17 cellular contexts compared by ENCODE assay signal in genomic region chr6:158684745-158685355, GRCh38. TPM values are rescaled to one million over a fixed set of nuclear protein-coding genes. Genes with fewer than 3 reads are reported as not detected.
DNase-seq lines count a peak whose midpoint lies in the region; ATAC-seq, FAIRE-seq and TF ChIP-seq lines count a peak whose summit lies in the region.
"Had no signal": no experiment of that assay in that cellular context is flagged by ENCODE, and none has a peak within 500 bp of the region (broad histone marks: within the 10 kb centered on the region; RNA-seq: fewer than 3 reads in every experiment).

No MANE protein-coding gene starts in this region.

- H4K20me1 ChIP-seq in hepatocyte (ENCODE audit: insufficient read depth, poor library complexity, severe bottlenecking) (no peaks in the 10 kb centered on the region), neural progenitor cell (ENCODE audit: low read depth) (no peaks in the 10 kb centered on the region)

- H3K9me3 ChIP-seq in CD8-positive, alpha-beta memory T cell (ENCODE audit: low read length), result no peaks in the 10 kb centered on the region
- H3K9me3 ChIP-seq in hepatocyte (ENCODE audit: low read depth), result no peaks in the 10 kb centered on the region
- no peaks in the 10 kb centered on the region for H3K9me3 ChIP-seq in pancreas
- H3K9me3 ChIP-seq in neural progenitor cell (ENCODE audit: low read depth), result no peaks in the 10 kb centered on the region
- H3K9me3 ChIP-seq: mucosa of descending colon, vagina had no signal

- no peak overlapping the region for H3K4me3 ChIP-seq in CD8-positive, alpha-beta memory T cell (ENCODE audit: low read length)
- H3K4me3 ChIP-seq in hepatocyte (no peak overlapping the region), pancreas (no peak overlapping the region), neural progenitor cell (no peak overlapping the region)
- H3K4me3 ChIP-seq: mucosa of descending colon, vagina had no signal

- peaks cover 6 to 71% (median 11%) of the 10 kb centered on the region in 3 donors for H3K36me3 Mint-ChIP-seq in CD8-positive, alpha-beta memory T cell
- H3K36me3 Mint-ChIP-seq in activated CD8-positive, alpha-beta T cell treated with anti-CD3 and anti-CD28 coated beads, Interleukin-2, amount 10 ng/mL, durations not matched to agents 7 days and 5 days (ENCODE audit: low read depth), result peaks cover 63% of the 10 kb centered on the region
- H3K36me3 Mint-ChIP-seq in neural progenitor cell, result no peaks in the 10 kb centered on the region

- H3K27me3 Mint-ChIP-seq in CD8-positive, alpha-beta memory T cell, result no peaks in the 10 kb centered on the region
- no peaks in the 10 kb centered on the region for H3K27me3 Mint-ChIP-seq in activated CD8-positive, alpha-beta T cell treated with anti-CD3 and anti-CD28 coated beads, Interleukin-2, amount 10 ng/mL, durations not matched to agents 7 days and 5 days (ENCODE audit: low read depth)
- H3K27me3 Mint-ChIP-seq in neural progenitor cell (ENCODE audit: insufficient read depth, low read depth), result peaks cover 7% of the 10 kb centered on the region

- no peak overlapping the region for H3K27ac ChIP-seq in CD8-positive, alpha-beta memory T cell (ENCODE audit: low read depth, low read length)
- H3K27ac ChIP-seq in hepatocyte (peak overlapping the region; percentile 50), pancreas (peak overlapping the region in 1 of 4 donors; percentile 14), neural progenitor cell (no peak overlapping the region)
- H3K27ac ChIP-seq: vagina had no signal

- ATAC-seq in activated CD8-positive, alpha-beta T cell treated with anti-CD3 and anti-CD28 coated beads, Interleukin-2, amount 10 ng/mL, durations not matched to agents 7 days and 5 days, result no peak
- ATAC-seq in pancreas (peak; percentile 46 to 68 (median 54)), HG02973 (IDR thresholded peaks at IDR 0.05; ENCODE audit: unreplicated experiment) (no peak)
- ATAC-seq: mucosa of descending colon had no signal

- no peak overlapping the region for H3K4me2 ChIP-seq in hepatocyte
- H3K4me2 ChIP-seq in neural progenitor cell, result no peak overlapping the region

- H3K36me3 ChIP-seq in CD8-positive, alpha-beta memory T cell (ENCODE audit: insufficient read depth, low read length), result peaks cover 10% of the 10 kb centered on the region
- H3K36me3 ChIP-seq in hepatocyte (replicated peaks; ENCODE audit: insufficient read depth, low read depth), result no peaks in the 10 kb centered on the region
- H3K36me3 ChIP-seq in pancreas, result no peaks in the 10 kb centered on the region
- H3K36me3 ChIP-seq in neural progenitor cell, result no peaks in the 10 kb centered on the region
- H3K36me3 ChIP-seq: vagina had no signal

- intact Hi-C loops in pancreas (cut with DNase I), result loop anchor here in 2 of 3 donors (10.0 kb wide), 2 partner anchors 460 to 470 kb away; no protein-coding TSS in a partner anchor

- DNase-seq in CD8-positive, alpha-beta memory T cell, result no peak
- DNase-seq in activated CD8-positive, alpha-beta T cell treated with anti-CD3 and anti-CD28 coated beads, Interleukin-2, amount 10 ng/mL, durations not matched to agents 7 days and 5 days, result no peak
- DNase-seq in hepatocyte (ENCODE audit: low spot score) (no peak), pancreas (no peak), T-helper 1 cell (no peak), neural progenitor cell (ENCODE audit: low spot score) (no peak)
- DNase-seq: AML-193, Calu3, mucosa of descending colon, NCI-H1930, NCI-H510A, occipital lobe, SW 1271 had no signal

- peaks cover 40% of the 10 kb centered on the region for H3K4me1 ChIP-seq in CD8-positive, alpha-beta memory T cell (ENCODE audit: insufficient read depth, low read length)
- H3K4me1 ChIP-seq in hepatocyte (ENCODE audit: insufficient read depth) (no peaks in the 10 kb centered on the region), pancreas (no peaks in the 10 kb centered on the region), neural progenitor cell (no peaks in the 10 kb centered on the region)

- POLR2A ChIA-PET in CD8-positive, alpha-beta memory T cell (lab: Charles Lee), result no interaction called here
- POLR2A ChIA-PET in activated CD8-positive, alpha-beta T cell treated with anti-CD3 and anti-CD28 coated beads, Interleukin-2, amount 10 ng/mL, durations not matched to agents 7 days and 5 days (lab: Charles Lee), result interaction anchor here (0.6 to 0.7 kb wide), 2 partner anchors 42 to 668 kb away, joined by 3 read pairs; no protein-coding TSS in a partner anchor

- peak overlapping the region; percentile 61 to 100 (median 88) for H3K27ac Mint-ChIP-seq in CD8-positive, alpha-beta memory T cell
- peak overlapping the region; percentile 39 for H3K27ac Mint-ChIP-seq in activated CD8-positive, alpha-beta T cell treated with anti-CD3 and anti-CD28 coated beads, Interleukin-2, amount 10 ng/mL, durations not matched to agents 7 days and 5 days
- no peak overlapping the region for H3K27ac Mint-ChIP-seq in neural progenitor cell

- peaks cover 36 to 71% (median 59%) of the 10 kb centered on the region in 3 donors for H3K4me1 Mint-ChIP-seq in CD8-positive, alpha-beta memory T cell
- peaks cover 52% of the 10 kb centered on the region for H3K4me1 Mint-ChIP-seq in activated CD8-positive, alpha-beta T cell treated with anti-CD3 and anti-CD28 coated beads, Interleukin-2, amount 10 ng/mL, durations not matched to agents 7 days and 5 days (ENCODE audit: low read depth)
- no peaks in the 10 kb centered on the region for H3K4me1 Mint-ChIP-seq in neural progenitor cell

- CTCF ChIA-PET in CD8-positive, alpha-beta memory T cell (lab: Charles Lee), result interaction anchor here (1.7 kb wide), 1 partner anchor 41 kb away, joined by 4 read pairs; no protein-coding TSS in a partner anchor
- CTCF ChIA-PET in activated CD8-positive, alpha-beta T cell treated with anti-CD3 and anti-CD28 coated beads, Interleukin-2, amount 10 ng/mL, durations not matched to agents 7 days and 5 days (lab: Charles Lee), result interaction anchor here (0.6 to 2.6 kb wide), 3 partner anchors 25 to 949 kb away, joined by 3 to 15 read pairs (median 4); no protein-coding TSS in a partner anchor

- no peaks in the 10 kb centered on the region for H3K9me3 Mint-ChIP-seq in CD8-positive, alpha-beta memory T cell
- no peaks in the 10 kb centered on the region for H3K9me3 Mint-ChIP-seq in activated CD8-positive, alpha-beta T cell treated with anti-CD3 and anti-CD28 coated beads, Interleukin-2, amount 10 ng/mL, durations not matched to agents 7 days and 5 days (ENCODE audit: insufficient read depth)
- no peaks in the 10 kb centered on the region for H3K9me3 Mint-ChIP-seq in neural progenitor cell

- H3K9ac ChIP-seq in neural progenitor cell, result no peak overlapping the region

- FAIRE-seq in pancreas (lab: Jason Lieb, UNC), result no peak
- FAIRE-seq: colon, GM19239 had no signal

- 65% methylated on average over 4 of the region's 5 CpGs for WGBS in hepatocyte (ENCODE audit: low lambda C conversion rate, missing lambda C conversion rate)
- WGBS in pancreas, 2 donors, result 40 to 45% methylated on average over 5 of the region's 5 CpGs

- no peaks in the 10 kb centered on the region for H3K79me2 ChIP-seq in hepatocyte
- H3K79me2 ChIP-seq in neural progenitor cell (ENCODE audit: low read depth), result no peaks in the 10 kb centered on the region

- H3F3A ChIP-seq in neural progenitor cell (ENCODE audit: low read depth), result no peaks in the 10 kb centered on the region

- H3K9me2 ChIP-seq in hepatocyte (replicated peaks; ENCODE audit: insufficient read depth), result no peaks in the 10 kb centered on the region

- no peaks in the 10 kb centered on the region for H3K27me3 ChIP-seq in CD8-positive, alpha-beta memory T cell (ENCODE audit: insufficient read depth, low read length, poor library complexity, severe bottlenecking)
- H3K27me3 ChIP-seq in hepatocyte, result no peaks in the 10 kb centered on the region
- no peaks in the 10 kb centered on the region for H3K27me3 ChIP-seq in pancreas
- no peaks in the 10 kb centered on the region for H3K27me3 ChIP-seq in neural progenitor cell
- H3K27me3 ChIP-seq: vagina had no signal

- H3K4me3 Mint-ChIP-seq in CD8-positive, alpha-beta memory T cell, result no peak overlapping the region
- H3K4me3 Mint-ChIP-seq in activated CD8-positive, alpha-beta T cell treated with anti-CD3 and anti-CD28 coated beads, Interleukin-2, amount 10 ng/mL, durations not matched to agents 7 days and 5 days, result no peak overlapping the region
- H3K4me3 Mint-ChIP-seq in neural progenitor cell, result no peak overlapping the region

- TF ChIP-seq CTCF in hepatocyte (IDR thresholded peaks at IDR 0.05; ENCODE audit: poor library complexity), result no peak
- TF ChIP-seq CTCF in pancreas (IDR thresholded peaks at IDR 0.05), result no peak
- TF ChIP-seq CTCF in neural progenitor cell (IDR thresholded peaks at IDR 0.05), result no peak

- H2AFZ ChIP-seq in hepatocyte (no peak overlapping the region), neural progenitor cell (replicated peaks) (no peak overlapping the region)

RNA-seq across cellular contexts. Expression of gene SYTL3, which starts 35.0 kb away (rescaled TPM):
- total RNA-seq in CD8-positive, alpha-beta memory T cell, result 100 to 1,000 TPM in 1 of 2 experiments, 10 to 100 TPM in 1; 96.6 to 102 TPM
- 19.5 TPM for polyA plus RNA-seq in CD8-positive, alpha-beta memory T cell
- total RNA-seq in activated CD8-positive, alpha-beta T cell treated with anti-CD3 and anti-CD28 coated beads, Interleukin-2, amount 10 ng/mL, durations not matched to agents 7 days and 5 days, result 10 to 100 TPM; 43.5 to 48.3 TPM
- 1.4 and 1.7 TPM in 2 replicates for total RNA-seq in hepatocyte
- polyA plus RNA-seq in hepatocyte, result 1.5 and 3.1 TPM in 2 replicates
- total RNA-seq in pancreas, result 1 to 10 TPM in 2 of 6 donors, under 1 TPM in 4; 0.28 to 1.9 (median 0.83) TPM
- polyA plus RNA-seq in pancreas, result 1 to 10 TPM in 1 of 2 donors, under 1 TPM in 1; 0.57 to 1.6 TPM
- 0.25 TPM in 1 of 2 replicates, not detected in the other for total RNA-seq in neural progenitor cell (ENCODE audit: low replicate concordance)

RNA-seq across cellular contexts. Expression of gene DYNLT1, which starts 40.3 kb away (rescaled TPM):
- 100 to 1,000 TPM in 1 of 2 experiments, 10 to 100 TPM in 1; 94.8 to 103 TPM for total RNA-seq in CD8-positive, alpha-beta memory T cell
- 83.2 TPM for polyA plus RNA-seq in CD8-positive, alpha-beta memory T cell
- 10 to 100 TPM; 79.0 to 86.4 TPM for total RNA-seq in activated CD8-positive, alpha-beta T cell treated with anti-CD3 and anti-CD28 coated beads, Interleukin-2, amount 10 ng/mL, durations not matched to agents 7 days and 5 days
- total RNA-seq in hepatocyte (81.4 and 82.6 TPM in 2 replicates), pancreas (10 to 100 TPM; 19.0 to 51.3 (median 25.4) TPM), neural progenitor cell (ENCODE audit: low replicate concordance) (71.1 and 82.8 TPM in 2 replicates)
- polyA plus RNA-seq in hepatocyte (180 and 219 TPM in 2 replicates), pancreas (10 to 100 TPM; 60.3 to 80.9 TPM)

Comparison
In these comparisons a context has a peak if more than half of its experiments do, and no peak if none do; other contexts are left out.
1. ATAC-seq: peak in pancreas (4 of 4); none in activated CD8-positive, alpha-beta T cell treated with anti-CD3 and anti-CD28 coated beads, Interleukin-2, amount 10 ng/mL, durations not matched to agents 7 days and 5 days (single experiment) and HG02973 (single experiment).
2. RNA of gene SYTL3, which starts 35.0 kb away (total RNA-seq): 96.6 to 102 TPM in CD8-positive, alpha-beta memory T cell and 43.5 to 48.3 TPM in activated CD8-positive, alpha-beta T cell treated with anti-CD3 and anti-CD28 coated beads, Interleukin-2, amount 10 ng/mL, durations not matched to agents 7 days and 5 days; 1.4 to 1.7 TPM in hepatocyte, 0.28 to 1.9 TPM in pancreas and 0.25 TPM in neural progenitor cell; every median in the first group is over 10 times any median in the second.